In the genomic region with DNA sequence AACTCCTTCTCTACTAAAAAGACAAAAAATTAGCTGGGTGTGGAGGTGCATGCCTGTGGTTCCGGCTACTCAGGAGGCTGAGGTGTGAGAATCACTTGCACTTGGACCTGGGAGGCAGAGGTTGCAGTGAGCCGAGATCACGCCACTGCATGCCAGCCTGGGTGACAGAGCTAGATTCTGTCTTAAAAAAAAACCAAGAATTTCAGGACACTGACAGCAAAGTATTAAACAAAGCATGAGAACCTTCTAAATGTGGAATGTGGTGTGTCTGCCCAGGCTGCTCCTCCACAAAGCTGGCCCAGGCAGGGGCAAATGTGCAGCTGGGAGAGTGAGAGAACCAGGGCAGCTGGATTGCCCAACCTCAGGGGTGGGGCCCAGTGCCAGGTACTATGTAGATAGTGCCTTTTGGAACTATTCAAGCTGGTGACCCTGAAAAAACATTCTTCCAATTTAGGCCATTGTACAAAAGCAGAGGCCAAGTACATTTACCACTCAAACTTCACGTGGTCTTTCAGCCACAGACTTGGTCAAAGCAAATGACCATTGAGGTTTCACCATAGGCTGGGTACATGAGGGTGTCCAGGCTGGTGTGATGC, we compare ENCODE assay signal across 21 cellular contexts. TPM values are rescaled to one million over a fixed set of nuclear protein-coding genes. Genes with fewer than 3 reads are reported as not detected.
DNase-seq lines count a peak whose midpoint lies in the region; ATAC-seq, FAIRE-seq and TF ChIP-seq lines count a peak whose summit lies in the region.
"Had no signal": no experiment of that assay in that cellular context is flagged by ENCODE, and none has a peak within 500 bp of the region (broad histone marks: within the 10 kb centered on the region; RNA-seq: fewer than 3 reads in every experiment).

No MANE protein-coding gene starts in this region.

- TF ChIP-seq CTCF in astrocyte (IDR thresholded peaks at IDR 0.05; ENCODE audit: insufficient read depth, low read depth, low read length) = no peak
- TF ChIP-seq CTCF in kidney (IDR thresholded peaks at IDR 0.05; ENCODE audit: borderline replicate concordance, extremely low read depth, insufficient read depth) = no peak
- no peak for TF ChIP-seq CTCF in D721Med (IDR thresholded peaks at IDR 0.05; ENCODE audit: insufficient read depth, missing control alignments)

- H3K4me3 ChIP-seq in astrocyte (ENCODE audit: insufficient read depth, low read depth, low read length) = no peak overlapping the region
- no peak overlapping the region for H3K4me3 ChIP-seq in kidney (ENCODE audit: low read length in 2 of 2)
- H3K4me3 ChIP-seq: heart right ventricle, SK-N-MC had no signal

- no peak overlapping the region for H3K4me3 Mint-ChIP-seq in astrocyte (ENCODE audit: unreplicated experiment)
- H3K4me3 Mint-ChIP-seq: activated CD4-positive, alpha-beta memory T cell treated with anti-CD3 and anti-CD28 coated beads, Interleukin-2, amount 10 ng/mL, durations not matched to agents 7 days and 5 days; activated T-helper 1 cell treated with anti-CD3 and anti-CD28 coated beads, Interleukin-12 subunit alpha, Interleukin-12 subunit beta, Interleukin-2, Interleukin-4 antibody, amounts not matched to agents 30 ng/mL and 10 ng/mL and 1 ng/mL, durations not matched to agents 14 hours and 24 hours and 36 hours had no signal

- no peak overlapping the region for H3K27ac Mint-ChIP-seq in astrocyte (ENCODE audit: unreplicated experiment)
- H3K27ac Mint-ChIP-seq: activated CD4-positive, alpha-beta memory T cell treated with anti-CD3 and anti-CD28 coated beads, Interleukin-2, amount 10 ng/mL, durations not matched to agents 7 days and 5 days; activated T-helper 1 cell treated with anti-CD3 and anti-CD28 coated beads, Interleukin-12 subunit alpha, Interleukin-12 subunit beta, Interleukin-2, Interleukin-4 antibody, amounts not matched to agents 30 ng/mL and 10 ng/mL and 1 ng/mL, durations not matched to agents 14 hours and 24 hours and 36 hours; progenitor cell of endocrine pancreas had no signal

- no peaks in the 10 kb centered on the region for H3K9me3 ChIP-seq in astrocyte (ENCODE audit: insufficient read depth, low read depth, low read length)
- no peaks in the 10 kb centered on the region for H3K9me3 ChIP-seq in kidney (ENCODE audit: control insufficient read depth in 1 of 2, low read length in 2 of 2)

- peaks cover 7% of the 10 kb centered on the region for H3K4me1 Mint-ChIP-seq in astrocyte (ENCODE audit: low read depth, unreplicated experiment)
- H3K4me1 Mint-ChIP-seq: activated CD4-positive, alpha-beta memory T cell treated with anti-CD3 and anti-CD28 coated beads, Interleukin-2, amount 10 ng/mL, durations not matched to agents 7 days and 5 days had no signal

- no peaks in the 10 kb centered on the region for H3K9me3 Mint-ChIP-seq in astrocyte (ENCODE audit: unreplicated experiment)
- H3K9me3 Mint-ChIP-seq: activated CD4-positive, alpha-beta memory T cell treated with anti-CD3 and anti-CD28 coated beads, Interleukin-2, amount 10 ng/mL, durations not matched to agents 7 days and 5 days; activated T-helper 1 cell treated with anti-CD3 and anti-CD28 coated beads, Interleukin-12 subunit alpha, Interleukin-12 subunit beta, Interleukin-2, Interleukin-4 antibody, amounts not matched to agents 30 ng/mL and 10 ng/mL and 1 ng/mL, durations not matched to agents 14 hours and 24 hours and 36 hours had no signal

- no peaks in the 10 kb centered on the region for H4K20me1 ChIP-seq in astrocyte (ENCODE audit: insufficient read depth, low read length)

- no peaks in the 10 kb centered on the region for H3K36me3 Mint-ChIP-seq in astrocyte (ENCODE audit: low read depth, unreplicated experiment)

- intact Hi-C loops in kidney (cut with DNase I) = no loop called here

- FAIRE-seq in astrocyte (lab: Jason Lieb, UNC) (no peak), kidney (lab: Jason Lieb, UNC) (no peak), D721Med (lab: Jason Lieb, UNC) (no peak)
- FAIRE-seq: colon had no signal

- H3K27ac ChIP-seq in astrocyte (ENCODE audit: low read depth, low read length) (peak overlapping the region; percentile 40), kidney (ENCODE audit: low read depth in 2 of 2, low read length in 2 of 2) (peak overlapping the region; percentile 23 to 51)
- H3K27ac ChIP-seq: heart right ventricle, HL-60 had no signal

- no peak for ATAC-seq in HG02884 (IDR thresholded peaks at IDR 0.05; ENCODE audit: unreplicated experiment)
- ATAC-seq: heart right ventricle had no signal

- no peak overlapping the region for H3K4me2 ChIP-seq in astrocyte (ENCODE audit: low read length)

- no peaks in the 10 kb centered on the region for H3K27me3 Mint-ChIP-seq in astrocyte (ENCODE audit: low read depth, unreplicated experiment)
- H3K27me3 Mint-ChIP-seq: progenitor cell of endocrine pancreas had no signal

- H3K36me3 ChIP-seq in astrocyte (ENCODE audit: insufficient read depth, low read length) = no peaks in the 10 kb centered on the region
- H3K36me3 ChIP-seq in kidney (ENCODE audit: control insufficient read depth in 1 of 2, insufficient read depth in 2 of 2, low read length in 2 of 2) = no peaks in the 10 kb centered on the region
- H3K36me3 ChIP-seq: heart right ventricle had no signal

- H3K27me3 ChIP-seq in astrocyte (ENCODE audit: insufficient read depth, low read length) = no peaks in the 10 kb centered on the region

- peaks cover 13% of the 10 kb centered on the region for H3K4me1 ChIP-seq in astrocyte (ENCODE audit: insufficient read depth, low read length)
- peaks cover 7 to 19% of the 10 kb centered on the region in 2 donors for H3K4me1 ChIP-seq in kidney (ENCODE audit: control insufficient read depth in 1 of 2, insufficient read depth in 1 of 2, low read depth in 1 of 2, low read length in 2 of 2)
- H3K4me1 ChIP-seq: heart right ventricle had no signal

- DNase-seq in GM03348 (ENCODE audit: low spot score) = peak; percentile 19
- DNase-seq in astrocyte (ENCODE audit: low read depth) = peak; percentile 29
- DNase-seq in kidney = no peak
- peak; percentile 87 for DNase-seq in renal cortical epithelial cell (ENCODE audit: low read depth)
- no peak for DNase-seq in DMS 273 (lab: John Stamatoyannopoulos, UW; ENCODE audit: unreplicated experiment)
- no peak for DNase-seq in putamen (ENCODE audit: low spot score)
- no peak for DNase-seq in D721Med (ENCODE audit: insufficient read length, low spot score)
- DNase-seq: activated CD4-positive, alpha-beta memory T cell treated with anti-CD3 and anti-CD28 coated beads, Interleukin-2, amount 10 ng/mL, durations not matched to agents 7 days and 5 days; AML-193; DMS153; heart right ventricle; KG1; NCI-H1417; stimulated activated CD4-positive, alpha-beta T cell treated with anti-CD3 and anti-CD28 coated beads, Interleukin-15, amount 100 ng/mL, for 24 hours had no signal

- H2AFZ ChIP-seq in astrocyte (ENCODE audit: low read depth, low read length) = no peak overlapping the region

- H3K9ac ChIP-seq in astrocyte (ENCODE audit: low read length) (no peak overlapping the region), kidney (ENCODE audit: low read length in 2 of 2) (no peak overlapping the region)

- no peaks in the 10 kb centered on the region for H3K79me2 ChIP-seq in astrocyte (ENCODE audit: insufficient read depth, low read length)

RNA-seq across cellular contexts. Expression of a gene that starts 6.7 kb away (rescaled TPM):
- total RNA-seq in astrocyte = not detected in 2 replicates
- 2.1 TPM for total RNA-seq in kidney
- not detected for polyA plus RNA-seq in kidney (ENCODE audit: insufficient read depth, low read depth, low replicate concordance)
- total RNA-seq in renal cortical epithelial cell = 0.35 and 3.8 TPM in 2 replicates
- total RNA-seq: activated CD4-positive, alpha-beta memory T cell treated with anti-CD3 and anti-CD28 coated beads, Interleukin-2, amount 10 ng/mL, durations not matched to agents 7 days and 5 days; activated T-helper 1 cell treated with anti-CD3 and anti-CD28 coated beads, Interleukin-12 subunit alpha, Interleukin-12 subunit beta, Interleukin-2, Interleukin-4 antibody, amounts not matched to agents 30 ng/mL and 10 ng/mL and 1 ng/mL, durations not matched to agents 14 hours and 24 hours and 36 hours; epithelial cell of proximal tubule; heart right ventricle; progenitor cell of endocrine pancreas had no signal
- polyA plus RNA-seq: heart right ventricle had no signal

RNA-seq across cellular contexts. Expression of a gene that starts 12.5 kb away (rescaled TPM):
- total RNA-seq in astrocyte (not detected in 2 replicates), kidney (1.1 TPM), renal cortical epithelial cell (1.2 and 3.8 TPM in 2 replicates)
- polyA plus RNA-seq in kidney (ENCODE audit: insufficient read depth, low read depth, low replicate concordance) = 0.84 TPM
- total RNA-seq: activated CD4-positive, alpha-beta memory T cell treated with anti-CD3 and anti-CD28 coated beads, Interleukin-2, amount 10 ng/mL, durations not matched to agents 7 days and 5 days; activated T-helper 1 cell treated with anti-CD3 and anti-CD28 coated beads, Interleukin-12 subunit alpha, Interleukin-12 subunit beta, Interleukin-2, Interleukin-4 antibody, amounts not matched to agents 30 ng/mL and 10 ng/mL and 1 ng/mL, durations not matched to agents 14 hours and 24 hours and 36 hours; epithelial cell of proximal tubule; heart right ventricle; progenitor cell of endocrine pancreas had no signal
- polyA plus RNA-seq: heart right ventricle had no signal

RNA-seq across cellular contexts. Expression of a gene that starts 13.3 kb away (rescaled TPM):
- total RNA-seq in astrocyte (not detected in 2 replicates), kidney (43.7 TPM), renal cortical epithelial cell (206 and 675 TPM in 2 replicates)
- 110 TPM for polyA plus RNA-seq in kidney (ENCODE audit: insufficient read depth, low read depth, low replicate concordance)
- total RNA-seq: activated CD4-positive, alpha-beta memory T cell treated with anti-CD3 and anti-CD28 coated beads, Interleukin-2, amount 10 ng/mL, durations not matched to agents 7 days and 5 days; activated T-helper 1 cell treated with anti-CD3 and anti-CD28 coated beads, Interleukin-12 subunit alpha, Interleukin-12 subunit beta, Interleukin-2, Interleukin-4 antibody, amounts not matched to agents 30 ng/mL and 10 ng/mL and 1 ng/mL, durations not matched to agents 14 hours and 24 hours and 36 hours; heart right ventricle; progenitor cell of endocrine pancreas had no signal
- polyA plus RNA-seq: heart right ventricle had no signal

RNA-seq across cellular contexts. Expression of a gene that starts 22.8 kb away (rescaled TPM):
- total RNA-seq in astrocyte = not detected in 2 replicates
- 0.57 TPM for total RNA-seq in kidney
- polyA plus RNA-seq in kidney (ENCODE audit: insufficient read depth, low read depth, low replicate concordance) = 0.47 TPM
- 0.17 and 4.1 TPM in 2 replicates for total RNA-seq in renal cortical epithelial cell
- total RNA-seq: activated CD4-positive, alpha-beta memory T cell treated with anti-CD3 and anti-CD28 coated beads, Interleukin-2, amount 10 ng/mL, durations not matched to agents 7 days and 5 days; activated T-helper 1 cell treated with anti-CD3 and anti-CD28 coated beads, Interleukin-12 subunit alpha, Interleukin-12 subunit beta, Interleukin-2, Interleukin-4 antibody, amounts not matched to agents 30 ng/mL and 10 ng/mL and 1 ng/mL, durations not matched to agents 14 hours and 24 hours and 36 hours; epithelial cell of proximal tubule; heart right ventricle; progenitor cell of endocrine pancreas had no signal
- polyA plus RNA-seq: heart right ventricle had no signal

RNA-seq across cellular contexts. Expression of a gene that starts 24.3 kb away (rescaled TPM):
- total RNA-seq in astrocyte (not detected in 2 replicates), kidney (0.35 TPM), renal cortical epithelial cell (0.69 and 2.8 TPM in 2 replicates)
- polyA plus RNA-seq in kidney (ENCODE audit: insufficient read depth, low read depth, low replicate concordance) = 1.3 TPM
- total RNA-seq: activated CD4-positive, alpha-beta memory T cell treated with anti-CD3 and anti-CD28 coated beads, Interleukin-2, amount 10 ng/mL, durations not matched to agents 7 days and 5 days; activated T-helper 1 cell treated with anti-CD3 and anti-CD28 coated beads, Interleukin-12 subunit alpha, Interleukin-12 subunit beta, Interleukin-2, Interleukin-4 antibody, amounts not matched to agents 30 ng/mL and 10 ng/mL and 1 ng/mL, durations not matched to agents 14 hours and 24 hours and 36 hours; epithelial cell of proximal tubule; heart right ventricle; progenitor cell of endocrine pancreas had no signal

Comparison
In these comparisons a context has a peak if more than half of its experiments do, and no peak if none do; other contexts are left out.
1. DNase-seq: peak in GM03348 (single experiment), astrocyte (single experiment) and renal cortical epithelial cell (single experiment); none in kidney (single experiment), DMS 273 (single experiment), putamen (single experiment) and D721Med (single experiment).
2. RNA of a gene that starts 13.3 kb away (total RNA-seq): 206 to 675 TPM in renal cortical epithelial cell and 43.7 TPM in kidney (single experiment); not detected in astrocyte; every median in the first group is over 10 times any median in the second.